8 cellular contexts compared by ENCODE assay signal in genomic region chr12:64826234-64826633, GRCh38.
DNase-seq lines count a peak whose midpoint lies in the region; ATAC-seq lines count a peak whose summit lies in the region.

No MANE protein-coding gene starts in this region.

- H3K4me3 ChIP-seq in iPS-15b (ENCODE audit: low read depth, low read length) = peak overlapping the region; percentile 69

- no peaks in the 10 kb centered on the region for H3K9me3 ChIP-seq in iPS-15b (ENCODE audit: control insufficient read depth, insufficient read depth, low read length)

- ATAC-seq in HG03108 (IDR thresholded peaks at IDR 0.05; ENCODE audit: unreplicated experiment) (peak; percentile 53), HG02885 (IDR thresholded peaks at IDR 0.05; ENCODE audit: poor library complexity, unreplicated experiment) (no peak), HG03280 (IDR thresholded peaks at IDR 0.05; ENCODE audit: unreplicated experiment) (no peak)

- H3K36me3 ChIP-seq in iPS-15b (ENCODE audit: control insufficient read depth, insufficient read depth, low read length) = no peaks in the 10 kb centered on the region

- H3K4me3 Mint-ChIP-seq in activated naive CD8-positive, alpha-beta T cell = peak overlapping the region; percentile 68

- H3K36me3 Mint-ChIP-seq in activated naive CD8-positive, alpha-beta T cell = peaks cover 2% of the 10 kb centered on the region

- DNase-seq in EL = peak; percentile 34
- peak; percentile 64 for DNase-seq in NOMO-1 treated with DMSO at 0.1 percent for 48 hours (lab: John Stamatoyannopoulos, UW; ENCODE audit: unreplicated experiment)
- peak; percentile 7 to 29 (median 22) for DNase-seq in stimulated activated CD4-positive, alpha-beta T cell treated with anti-CD3 and anti-CD28 coated beads, Interleukin-1b, Interleukin-23, amount 100 ng/mL, for 24 hours (ENCODE audit: low read depth in 4 of 4, low spot score in 1 of 4)

- no peak overlapping the region for H3K9ac ChIP-seq in iPS-15b (ENCODE audit: low read depth, low read length)

- H3K27me3 ChIP-seq in iPS-15b (ENCODE audit: control insufficient read depth, insufficient read depth, low read length) = peaks cover 59% of the 10 kb centered on the region

- no peak overlapping the region for H3K27ac Mint-ChIP-seq in activated naive CD8-positive, alpha-beta T cell

- H3K27me3 Mint-ChIP-seq in activated naive CD8-positive, alpha-beta T cell = peaks cover 40% of the 10 kb centered on the region

- no peaks in the 10 kb centered on the region for H3K4me1 ChIP-seq in iPS-15b (ENCODE audit: control insufficient read depth, insufficient read depth, low read length)

- no peaks in the 10 kb centered on the region for H3K9me3 Mint-ChIP-seq in activated naive CD8-positive, alpha-beta T cell (ENCODE audit: low read depth)

- H3K4me1 Mint-ChIP-seq in activated naive CD8-positive, alpha-beta T cell (ENCODE audit: low read depth) = peaks cover 16% of the 10 kb centered on the region
